Comparison of ENCODE assay signal across 14 cellular contexts in the genomic region with DNA sequence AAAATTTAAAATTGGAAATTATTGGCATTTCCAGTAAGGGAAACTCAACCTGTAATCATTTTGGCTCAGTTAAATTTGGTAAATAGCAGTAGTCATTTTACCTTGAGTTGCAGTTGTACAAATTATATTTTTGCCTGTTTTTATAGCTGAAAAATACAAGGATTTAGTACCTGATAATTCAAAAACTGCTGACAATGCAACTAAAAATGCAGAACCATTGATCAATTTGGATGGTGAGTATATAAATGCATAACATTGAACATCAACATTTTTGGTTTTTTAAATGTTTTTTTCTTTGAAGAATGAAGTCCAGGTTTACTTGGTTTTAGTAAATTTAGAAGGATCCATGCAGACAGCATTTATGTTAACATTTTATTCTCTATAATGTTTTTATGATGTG.
"Had no signal": no experiment of that assay in that cellular context is flagged by ENCODE, and none has a peak within 500 bp of the region (broad histone marks: within the 10 kb centered on the region; RNA-seq: fewer than 3 reads in every experiment).

No MANE protein-coding gene starts in this region.

- H3K4me3 Mint-ChIP-seq: endodermal cell; naive thymus-derived CD4-positive, alpha-beta T cell; nephron progenitor cell had no signal

- H3K9me3 ChIP-seq: right atrium auricular region had no signal

- H2AFZ ChIP-seq: hepatocyte had no signal

- H3K9me3 Mint-ChIP-seq: endodermal cell; naive thymus-derived CD4-positive, alpha-beta T cell; nephron progenitor cell had no signal

- H3K27me3 ChIP-seq: hepatocyte, right atrium auricular region had no signal

- DNase-seq: effector CD4-positive, alpha-beta T cell; endodermal cell; foreskin melanocyte; head of caudate nucleus; left colon; naive thymus-derived CD4-positive, alpha-beta T cell; nephron progenitor cell; posterior cingulate gyrus; stimulated activated CD4-positive, alpha-beta T cell treated with anti-CD3 and anti-CD28 coated beads, Interleukin-2, amount 100 ng/mL, for 24 hours; stimulated activated naive CD4-positive, alpha-beta T cell treated with Interleukin-2 at 50 U/mL for 16 hours; trophoblast cell had no signal

- H3K27ac Mint-ChIP-seq: endodermal cell, nephron progenitor cell had no signal

- H3K4me1 Mint-ChIP-seq: nephron progenitor cell had no signal

- H3K4me3 ChIP-seq: coronary artery, hepatocyte, right atrium auricular region had no signal

- H3K27me3 Mint-ChIP-seq: naive thymus-derived CD4-positive, alpha-beta T cell had no signal

- H3K4me2 ChIP-seq: hepatocyte had no signal

- H3K27ac ChIP-seq: coronary artery, hepatocyte, right atrium auricular region had no signal

- ATAC-seq: left colon; naive thymus-derived CD4-positive, alpha-beta T cell had no signal
